8 cellular contexts compared by ENCODE assay signal in genomic region chr1:40039757-40040510, GRCh38. TPM values are rescaled to one million over a fixed set of nuclear protein-coding genes. Genes with fewer than 3 reads are reported as not detected.
DNase-seq lines count a peak whose midpoint lies in the region; ATAC-seq and TF ChIP-seq lines count a peak whose summit lies in the region.

No MANE protein-coding gene starts in this region.

- H3K9me3 ChIP-seq in HUES64 (ENCODE audit: insufficient read depth, low read depth, low read length) = no peaks in the 10 kb centered on the region
- no peaks in the 10 kb centered on the region for H3K9me3 ChIP-seq in neural progenitor cell (ENCODE audit: low read depth)
- no peaks in the 10 kb centered on the region for H3K9me3 ChIP-seq in suprapubic skin

- peak; percentile 76 to 85 for TF ChIP-seq POLR2A in suprapubic skin (IDR thresholded peaks at IDR 0.05)

- H3F3A ChIP-seq in neural progenitor cell (ENCODE audit: low read depth) = peaks cover 16% of the 10 kb centered on the region

- peaks cover 6% of the 10 kb centered on the region for H3K27me3 Mint-ChIP-seq in neural progenitor cell (ENCODE audit: insufficient read depth, low read depth)

- TF ChIP-seq CTCF in neural progenitor cell (IDR thresholded peaks at IDR 0.05) (no peak), suprapubic skin (IDR thresholded peaks at IDR 0.05) (no peak)

- H3K9me3 Mint-ChIP-seq in neural progenitor cell = no peaks in the 10 kb centered on the region

- peaks cover 32% of the 10 kb centered on the region for H3K4me1 Mint-ChIP-seq in neural progenitor cell

- no peaks in the 10 kb centered on the region for H3K27me3 ChIP-seq in HUES64 (ENCODE audit: insufficient read depth, low read length)
- H3K27me3 ChIP-seq in neural progenitor cell = no peaks in the 10 kb centered on the region
- no peaks in the 10 kb centered on the region for H3K27me3 ChIP-seq in suprapubic skin

- DNase-seq in DMS79 treated with DMSO at 0.1 percent for 48 hours (lab: John Stamatoyannopoulos, UW) = peak; percentile 83
- peak; percentile 91 for DNase-seq in RPMI8226
- DNase-seq in activated T-helper 9 cell treated with anti-CD3 and anti-CD28 coated beads, Interleukin-2, amount 50 U/mL, for 16 hours (ENCODE audit: low read depth) = peak; percentile 49
- DNase-seq in fibroblast of the conjunctiva (ENCODE audit: low read depth) = peak; percentile 84
- DNase-seq in neural progenitor cell (ENCODE audit: low spot score) = peak; percentile 66
- DNase-seq in suprapubic skin (ENCODE audit: low spot score in 2 of 2) = peak; percentile 94 to 95

- TF ChIP-seq EP300 in suprapubic skin (IDR thresholded peaks at IDR 0.05) = no peak

- H2AFZ ChIP-seq in neural progenitor cell (replicated peaks) = peak overlapping the region; percentile 71

- H3K27ac ChIP-seq in HUES64 (ENCODE audit: low read depth, low read length) (peak overlapping the region; percentile 100), neural progenitor cell (peak overlapping the region; percentile 78), suprapubic skin (peak overlapping the region; percentile 95)

- H3K9ac ChIP-seq in HUES64 (ENCODE audit: low read depth, low read length) (peak overlapping the region; percentile 99), neural progenitor cell (peak overlapping the region; percentile 43)

- H3K36me3 ChIP-seq in HUES64 (ENCODE audit: insufficient read depth, low read length) (peaks cover 24% of the 10 kb centered on the region), neural progenitor cell (no peaks in the 10 kb centered on the region), suprapubic skin (no peaks in the 10 kb centered on the region)

- peak overlapping the region; percentile 83 for H3K4me2 ChIP-seq in neural progenitor cell

- 1% methylated on average over 52 of the region's 52 CpGs for WGBS in HUES64
- WGBS in suprapubic skin = 1% methylated on average over 14 of the region's 52 CpGs

- ATAC-seq in GM21526 (IDR thresholded peaks at IDR 0.05; ENCODE audit: low FRiP score, unreplicated experiment) = peak; percentile 55

- H3K36me3 Mint-ChIP-seq in neural progenitor cell = peaks cover 5% of the 10 kb centered on the region

- H3K4me1 ChIP-seq in HUES64 (ENCODE audit: insufficient read depth, low read length) = peaks cover 15% of the 10 kb centered on the region; the same call in 1 of the 2 replicates
- H3K4me1 ChIP-seq in neural progenitor cell = peaks cover 6% of the 10 kb centered on the region
- peaks cover 77% of the 10 kb centered on the region for H3K4me1 ChIP-seq in suprapubic skin

- peaks cover 43% of the 10 kb centered on the region for H3K79me2 ChIP-seq in neural progenitor cell (ENCODE audit: low read depth)

- H3K4me3 ChIP-seq in HUES64 (ENCODE audit: low read length) (peak overlapping the region; percentile 91), neural progenitor cell (peak overlapping the region; percentile 82), suprapubic skin (peak overlapping the region; percentile 78)

- peaks cover 25% of the 10 kb centered on the region for H4K20me1 ChIP-seq in neural progenitor cell (ENCODE audit: low read depth)

- peak overlapping the region; percentile 97 for H3K4me3 Mint-ChIP-seq in neural progenitor cell

- peak overlapping the region; percentile 100 for H3K27ac Mint-ChIP-seq in neural progenitor cell

RNA-seq across cellular contexts. Expression of gene CAP1, which starts 0.6 kb away (rescaled TPM):
- polyA plus RNA-seq in HUES64 (2013, experiment 1 of 2) = 190 TPM
- 193 TPM for polyA plus RNA-seq in HUES64 (2013, experiment 2 of 2)
- total RNA-seq in neural progenitor cell (ENCODE audit: low replicate concordance) (150 and 154 TPM in 2 replicates), suprapubic skin (100 to 1,000 TPM; 102 to 154 (median 123) TPM)

RNA-seq across cellular contexts. Expression of gene PPT1, which starts 57.1 kb away (rescaled TPM):
- 160 TPM for polyA plus RNA-seq in HUES64 (2013, experiment 1 of 2)
- polyA plus RNA-seq in HUES64 (2013, experiment 2 of 2) = 141 TPM
- total RNA-seq in neural progenitor cell (ENCODE audit: low replicate concordance) (110 and 115 TPM in 2 replicates), suprapubic skin (10 to 100 TPM; 33.5 to 57.7 (median 42.6) TPM)

Comparison
In these comparisons a context has a peak if more than half of its experiments do, and no peak if none do; other contexts are left out.
1. Peak in every context shown above with its lines: DNase-seq, ATAC-seq, H3K4me3 ChIP-seq and H3K27ac ChIP-seq.